Comparison of ENCODE assay signal across 8 cellular contexts in the genomic region with DNA sequence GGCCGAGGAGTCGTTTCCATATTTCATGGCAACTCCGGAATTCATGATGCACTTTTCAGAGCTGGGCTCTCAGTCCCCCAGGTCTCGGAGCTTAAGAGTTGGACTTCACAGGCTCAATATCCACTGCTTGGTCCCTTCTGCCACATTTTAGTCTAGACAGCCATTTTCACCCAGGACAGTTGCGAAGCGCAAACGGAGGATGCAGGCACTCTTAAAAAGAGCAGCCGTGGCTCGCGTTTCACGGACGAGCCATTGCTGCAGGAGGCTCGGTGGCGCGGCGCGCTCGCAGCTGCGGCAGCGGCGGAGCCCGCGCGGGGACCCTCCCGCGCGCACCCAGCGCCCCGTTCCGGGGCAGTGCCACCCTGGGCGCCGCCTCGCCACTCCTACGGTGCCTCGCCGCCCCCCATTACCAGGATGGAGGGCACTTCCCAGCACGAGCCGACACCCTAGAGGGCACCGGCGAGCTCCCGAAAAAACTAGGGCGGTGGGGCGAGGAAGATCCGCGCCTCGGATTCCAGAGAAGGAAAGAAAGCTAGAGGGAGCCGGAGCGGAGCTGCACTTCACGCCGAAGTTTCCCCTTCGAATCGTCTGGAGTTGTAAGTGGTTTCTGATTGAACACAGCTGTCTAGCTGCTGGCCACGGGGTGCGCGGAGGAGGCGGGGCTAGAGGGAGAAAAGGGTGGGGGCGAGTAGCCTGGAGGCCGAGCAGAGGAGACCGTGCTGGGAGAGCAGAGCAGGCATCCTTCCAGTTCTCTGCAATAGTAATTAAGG.
A peak's percentile ranks its signal among the peaks of the same experiment; 100 is the strongest.
DNase-seq lines count a peak whose midpoint lies in the region; ATAC-seq, FAIRE-seq and TF ChIP-seq lines count a peak whose summit lies in the region.

No MANE protein-coding gene starts in this region.

- intact Hi-C loops in uterus (cut with DNase I; ENCODE audit: low total_unique reads): no loop called here

- no peaks in the 10 kb centered on the region for H3K9me2 ChIP-seq in DOHH2 (replicated peaks; ENCODE audit: control insufficient read depth, low read length)

- no peaks in the 10 kb centered on the region for H3K9me3 ChIP-seq in DOHH2 (ENCODE audit: control insufficient read depth, insufficient read depth, low read length)
- no peaks in the 10 kb centered on the region for H3K9me3 ChIP-seq in KOPT-K1 (ENCODE audit: insufficient read depth, low read length, poor library complexity, severe bottlenecking)
- no peaks in the 10 kb centered on the region for H3K9me3 ChIP-seq in astrocyte (ENCODE audit: insufficient read depth, low read depth, low read length)
- no peaks in the 10 kb centered on the region for H3K9me3 ChIP-seq in uterus

- H2AFZ ChIP-seq in astrocyte (ENCODE audit: low read depth, low read length): peak overlapping the region; percentile 81

- H3K9ac ChIP-seq in astrocyte (ENCODE audit: low read length) (peak overlapping the region; percentile 88), rectal smooth muscle tissue (ENCODE audit: low read length) (peak overlapping the region; percentile 49)

- peak; percentile 19 for TF ChIP-seq CTCF in DOHH2 (IDR thresholded peaks at IDR 0.05; ENCODE audit: low read depth, low read length, poor library complexity, severe bottlenecking)
- TF ChIP-seq CTCF in astrocyte (IDR thresholded peaks at IDR 0.05; ENCODE audit: insufficient read depth, low read depth, low read length): no peak
- TF ChIP-seq CTCF in uterus (IDR thresholded peaks at IDR 0.05): peak in 3 of 4 experiments; percentile 26 to 48 (median 33)

- peak overlapping the region; percentile 73 for H3K27ac Mint-ChIP-seq in T-helper 2 cell treated with Interferon-gamma antibody and Interleukin-4, amounts not matched to agents 5 μg/mL and 100 μg/mL, for 36 hours
- H3K27ac Mint-ChIP-seq in astrocyte (ENCODE audit: unreplicated experiment): peak overlapping the region; percentile 94

- no peaks in the 10 kb centered on the region for H3K79me2 ChIP-seq in DOHH2 (ENCODE audit: control insufficient read depth, low read length)
- peaks cover 33% of the 10 kb centered on the region for H3K79me2 ChIP-seq in astrocyte (ENCODE audit: insufficient read depth, low read length)

- ATAC-seq in GM21723 (IDR thresholded peaks at IDR 0.05; ENCODE audit: unreplicated experiment): peak; percentile 96

- TF ChIP-seq POLR2A in uterus (IDR thresholded peaks at IDR 0.05): peak; percentile 80 to 86

- peak; percentile 75 for DNase-seq in T-helper 2 cell treated with Interferon-gamma antibody and Interleukin-4, amounts not matched to agents 5 μg/mL and 100 μg/mL, for 36 hours (ENCODE audit: low spot score)
- DNase-seq in astrocyte (ENCODE audit: low read depth) (peak; percentile 84), hepatic stellate cell (ENCODE audit: low spot score) (peak; percentile 71), uterus (peak; percentile 92 to 94)

- H3K36me3 Mint-ChIP-seq in T-helper 2 cell treated with Interferon-gamma antibody and Interleukin-4, amounts not matched to agents 5 μg/mL and 100 μg/mL, for 36 hours (ENCODE audit: low read depth): peaks cover 2% of the 10 kb centered on the region
- peaks cover 2% of the 10 kb centered on the region for H3K36me3 Mint-ChIP-seq in astrocyte (ENCODE audit: low read depth, unreplicated experiment)

- H3K9me3 Mint-ChIP-seq in T-helper 2 cell treated with Interferon-gamma antibody and Interleukin-4, amounts not matched to agents 5 μg/mL and 100 μg/mL, for 36 hours: no peaks in the 10 kb centered on the region
- H3K9me3 Mint-ChIP-seq in astrocyte (ENCODE audit: unreplicated experiment): no peaks in the 10 kb centered on the region

- peaks cover 17% of the 10 kb centered on the region for H3K4me1 Mint-ChIP-seq in T-helper 2 cell treated with Interferon-gamma antibody and Interleukin-4, amounts not matched to agents 5 μg/mL and 100 μg/mL, for 36 hours (ENCODE audit: low read depth)
- peaks cover 24% of the 10 kb centered on the region for H3K4me1 Mint-ChIP-seq in astrocyte (ENCODE audit: low read depth, unreplicated experiment)

- H3K4me1 ChIP-seq in DOHH2 (ENCODE audit: control insufficient read depth, low read length) (peaks cover 22% of the 10 kb centered on the region), astrocyte (ENCODE audit: insufficient read depth, low read length) (peaks cover 14% of the 10 kb centered on the region), rectal smooth muscle tissue (ENCODE audit: control insufficient read depth, insufficient read depth, low read length) (peaks cover 2% of the 10 kb centered on the region), uterus (peaks cover 0 to 4% of the 10 kb centered on the region in 2 donors)

- peaks cover 75% of the 10 kb centered on the region for H3K27me3 Mint-ChIP-seq in T-helper 2 cell treated with Interferon-gamma antibody and Interleukin-4, amounts not matched to agents 5 μg/mL and 100 μg/mL, for 36 hours (ENCODE audit: low read depth)
- H3K27me3 Mint-ChIP-seq in astrocyte (ENCODE audit: low read depth, unreplicated experiment): no peaks in the 10 kb centered on the region

- H4K20me1 ChIP-seq in DOHH2 (ENCODE audit: control insufficient read depth, insufficient read depth, low read depth, low read length) (no peaks in the 10 kb centered on the region), astrocyte (ENCODE audit: insufficient read depth, low read length) (peaks cover 30% of the 10 kb centered on the region)

- peak overlapping the region; percentile 88 for H3K4me3 Mint-ChIP-seq in T-helper 2 cell treated with Interferon-gamma antibody and Interleukin-4, amounts not matched to agents 5 μg/mL and 100 μg/mL, for 36 hours
- peak overlapping the region; percentile 97 for H3K4me3 Mint-ChIP-seq in astrocyte (ENCODE audit: unreplicated experiment)

- H3K36me3 ChIP-seq in DOHH2 (ENCODE audit: control insufficient read depth, low read length) (no peaks in the 10 kb centered on the region), KOPT-K1 (ENCODE audit: insufficient read depth, low read length) (no peaks in the 10 kb centered on the region), astrocyte (ENCODE audit: insufficient read depth, low read length) (no peaks in the 10 kb centered on the region), rectal smooth muscle tissue (ENCODE audit: control insufficient read depth, insufficient read depth, low read length) (no peaks in the 10 kb centered on the region), uterus (no peaks in the 10 kb centered on the region)

- no peak for FAIRE-seq in astrocyte (lab: Jason Lieb, UNC)

- H3K4me3 ChIP-seq in DOHH2 (ENCODE audit: low read length) (peak overlapping the region; percentile 74), astrocyte (ENCODE audit: insufficient read depth, low read depth, low read length) (peak overlapping the region; percentile 91), rectal smooth muscle tissue (ENCODE audit: low read length) (peak overlapping the region; percentile 84), uterus (peak overlapping the region; percentile 42 to 97)

- H3K27ac ChIP-seq in DOHH2 (ENCODE audit: low read depth, low read length) (no peak overlapping the region), KOPT-K1 (ENCODE audit: low read depth, low read length, poor library complexity, severe bottlenecking) (peak overlapping the region; percentile 31), astrocyte (ENCODE audit: low read depth, low read length) (peak overlapping the region; percentile 68), rectal smooth muscle tissue (ENCODE audit: low read depth, low read length) (peak overlapping the region; percentile 72), uterus (peak overlapping the region; percentile 93 to 97)

- no peaks in the 10 kb centered on the region for H3F3A ChIP-seq in DOHH2 (ENCODE audit: control insufficient read depth, insufficient read depth)

- peak overlapping the region; percentile 76 for H3K4me2 ChIP-seq in DOHH2 (ENCODE audit: low read length)
- peak overlapping the region; percentile 94 for H3K4me2 ChIP-seq in astrocyte (ENCODE audit: low read length)

- peaks cover 54% of the 10 kb centered on the region for H3K27me3 ChIP-seq in DOHH2 (ENCODE audit: control insufficient read depth, low read length)
- no peaks in the 10 kb centered on the region for H3K27me3 ChIP-seq in astrocyte (ENCODE audit: insufficient read depth, low read length)
- no peaks in the 10 kb centered on the region for H3K27me3 ChIP-seq in rectal smooth muscle tissue (ENCODE audit: control insufficient read depth, insufficient read depth, low read length)
- H3K27me3 ChIP-seq in uterus: no peaks in the 10 kb centered on the region
